In genomic region chr11:64844330-64845124, GRCh38 we compare ENCODE assay signal across 8 cellular contexts. TPM values are rescaled to one million over a fixed set of nuclear protein-coding genes. Genes with fewer than 3 reads are reported as not detected.
A peak's percentile ranks its signal among the peaks of the same experiment; 100 is the strongest.
DNase-seq lines count a peak whose midpoint lies in the region; ATAC-seq, FAIRE-seq and TF ChIP-seq lines count a peak whose summit lies in the region.

A gene with protein sequence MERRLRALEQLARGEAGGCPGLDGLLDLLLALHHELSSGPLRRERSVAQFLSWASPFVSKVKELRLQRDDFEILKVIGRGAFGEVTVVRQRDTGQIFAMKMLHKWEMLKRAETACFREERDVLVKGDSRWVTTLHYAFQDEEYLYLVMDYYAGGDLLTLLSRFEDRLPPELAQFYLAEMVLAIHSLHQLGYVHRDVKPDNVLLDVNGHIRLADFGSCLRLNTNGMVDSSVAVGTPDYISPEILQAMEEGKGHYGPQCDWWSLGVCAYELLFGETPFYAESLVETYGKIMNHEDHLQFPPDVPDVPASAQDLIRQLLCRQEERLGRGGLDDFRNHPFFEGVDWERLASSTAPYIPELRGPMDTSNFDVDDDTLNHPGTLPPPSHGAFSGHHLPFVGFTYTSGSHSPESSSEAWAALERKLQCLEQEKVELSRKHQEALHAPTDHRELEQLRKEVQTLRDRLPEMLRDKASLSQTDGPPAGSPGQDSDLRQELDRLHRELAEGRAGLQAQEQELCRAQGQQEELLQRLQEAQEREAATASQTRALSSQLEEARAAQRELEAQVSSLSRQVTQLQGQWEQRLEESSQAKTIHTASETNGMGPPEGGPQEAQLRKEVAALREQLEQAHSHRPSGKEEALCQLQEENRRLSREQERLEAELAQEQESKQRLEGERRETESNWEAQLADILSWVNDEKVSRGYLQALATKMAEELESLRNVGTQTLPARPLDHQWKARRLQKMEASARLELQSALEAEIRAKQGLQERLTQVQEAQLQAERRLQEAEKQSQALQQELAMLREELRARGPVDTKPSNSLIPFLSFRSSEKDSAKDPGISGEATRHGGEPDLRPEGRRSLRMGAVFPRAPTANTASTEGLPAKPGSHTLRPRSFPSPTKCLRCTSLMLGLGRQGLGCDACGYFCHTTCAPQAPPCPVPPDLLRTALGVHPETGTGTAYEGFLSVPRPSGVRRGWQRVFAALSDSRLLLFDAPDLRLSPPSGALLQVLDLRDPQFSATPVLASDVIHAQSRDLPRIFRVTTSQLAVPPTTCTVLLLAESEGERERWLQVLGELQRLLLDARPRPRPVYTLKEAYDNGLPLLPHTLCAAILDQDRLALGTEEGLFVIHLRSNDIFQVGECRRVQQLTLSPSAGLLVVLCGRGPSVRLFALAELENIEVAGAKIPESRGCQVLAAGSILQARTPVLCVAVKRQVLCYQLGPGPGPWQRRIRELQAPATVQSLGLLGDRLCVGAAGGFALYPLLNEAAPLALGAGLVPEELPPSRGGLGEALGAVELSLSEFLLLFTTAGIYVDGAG (N-terminal part only) (minus strand): TSS chr11:64844653. CDS start chr11:64844569, 84 bp downstream.

- TF ChIP-seq CTCF in AG10803 (conservative IDR thresholded peaks at IDR 0.05; ENCODE audit: low read length): peak; percentile 47
- TF ChIP-seq CTCF in left lung (IDR thresholded peaks at IDR 0.05): peak; percentile 60 to 72

- H3K27ac Mint-ChIP-seq in dendritic cell treated with granulocyte-macrophage colony-stimulating factor and Interleukin-4, amounts not matched to agents 40 ng/mL and 50 ng/mL, for 4 days: no peak within 1 kb of the TSS

- DNase-seq in AG10803 (ENCODE audit: low read depth): peak; percentile 49
- peak; percentile 59 for DNase-seq in H54 (ENCODE audit: insufficient read length, low spot score)
- peak; percentile 78 for DNase-seq in NCI-H2196 treated with DMSO at 0.1 percent for 48 hours (lab: John Stamatoyannopoulos, UW; ENCODE audit: unreplicated experiment)
- DNase-seq in activated CD4-positive, CD25-positive, alpha-beta regulatory T cell (lab: John Stamatoyannopoulos, UW): peak; percentile 26 to 66 (median 40)
- peak; percentile 74 to 95 for DNase-seq in left lung
- peak; percentile 78 for DNase-seq in stimulated activated naive CD8-positive, alpha-beta T cell treated with anti-CD3 and anti-CD28 coated beads, Interleukin-15, Interleukin-2, amounts not matched to agents 100 U/mL and 50 U/mL, for 24 hours

- no peak within 1 kb of the TSS for H3K4me3 ChIP-seq in AG10803 (ENCODE audit: low read length)
- peak within 1 kb of the TSS; percentile 38 to 54 for H3K4me3 ChIP-seq in left lung

- H3K27me3 ChIP-seq in left lung: no peaks in the 10 kb centered on the region

- peaks cover 13 to 53% of the 10 kb centered on the region in 2 donors for H3K4me1 ChIP-seq in left lung

- H3K9me3 Mint-ChIP-seq in dendritic cell treated with granulocyte-macrophage colony-stimulating factor and Interleukin-4, amounts not matched to agents 40 ng/mL and 50 ng/mL, for 4 days: no peaks in the 10 kb centered on the region

- no peak for FAIRE-seq in H54 (lab: Jason Lieb, UNC)

- no peaks in the 10 kb centered on the region for H3K9me3 ChIP-seq in left lung

- peaks cover 35% of the 10 kb centered on the region for H3K4me1 Mint-ChIP-seq in dendritic cell treated with granulocyte-macrophage colony-stimulating factor and Interleukin-4, amounts not matched to agents 40 ng/mL and 50 ng/mL, for 4 days (ENCODE audit: low read depth)

- H3K27ac ChIP-seq in left lung: peak within 1 kb of the TSS; percentile 65 to 66

- peaks cover 0 to under 1% of the 10 kb centered on the region in 2 donors for H3K36me3 ChIP-seq in left lung

- peaks cover 25% of the 10 kb centered on the region for H3K27me3 Mint-ChIP-seq in dendritic cell treated with granulocyte-macrophage colony-stimulating factor and Interleukin-4, amounts not matched to agents 40 ng/mL and 50 ng/mL, for 4 days

- intact Hi-C loops in dendritic cell treated with granulocyte-macrophage colony-stimulating factor and Interleukin-4, amounts not matched to agents 40 ng/mL and 50 ng/mL, for 4 days (cut with micrococcal nuclease): loop anchor here (5.0 kb wide), 3 partner anchors 153 to 273 kb away; partner anchors contain the start of genes ARL2, BATF2 and ZNHIT2
- intact Hi-C loops in left lung (cut with DNase I): loop anchor here (5.0 to 10.0 kb wide), 3 partner anchors 48 to 180 kb away; partner anchors contain the start of gene SNX15 (in 1 of the 2)

- no peaks in the 10 kb centered on the region for H3K36me3 Mint-ChIP-seq in dendritic cell treated with granulocyte-macrophage colony-stimulating factor and Interleukin-4, amounts not matched to agents 40 ng/mL and 50 ng/mL, for 4 days (ENCODE audit: low read depth)

- ATAC-seq in left lung (peak; percentile 72), HG03520 (IDR thresholded peaks at IDR 0.05; ENCODE audit: unreplicated experiment) (no peak)
- ATAC-seq in stimulated activated naive CD8-positive, alpha-beta T cell treated with anti-CD3 and anti-CD28 coated beads, Interleukin-15, Interleukin-2, amounts not matched to agents 100 U/mL and 50 U/mL, for 24 hours: peak; percentile 58

- H3K4me3 Mint-ChIP-seq in dendritic cell treated with granulocyte-macrophage colony-stimulating factor and Interleukin-4, amounts not matched to agents 40 ng/mL and 50 ng/mL, for 4 days: peak within 1 kb of the TSS; percentile 48

- TF ChIP-seq POLR2A in H54 (IDR thresholded peaks at IDR 0.05; ENCODE audit: low read depth, low read length): no peak

RNA-seq across cellular contexts. Expression of the gene that starts here (rescaled TPM):
- total RNA-seq in left lung: 10 to 100 TPM; 18.0 to 25.9 TPM
